11 cellular contexts compared by ENCODE assay signal in genomic region chr1:32106663-32107273, GRCh38. TPM values are rescaled to one million over a fixed set of nuclear protein-coding genes. Genes with fewer than 3 reads are reported as not detected.
DNase-seq lines count a peak whose midpoint lies in the region; ATAC-seq and TF ChIP-seq lines count a peak whose summit lies in the region.
"Had no signal": no experiment of that assay in that cellular context is flagged by ENCODE, and none has a peak within 500 bp of the region (broad histone marks: within the 10 kb centered on the region; RNA-seq: fewer than 3 reads in every experiment).

No MANE protein-coding gene starts in this region.

- H3K4me3 ChIP-seq in HL-60 (replicated peaks; ENCODE audit: insufficient read depth, low read length), result no peak overlapping the region

- ATAC-seq in naive B cell (ENCODE audit: low read depth in 2 of 2), result no peak
- ATAC-seq in HG03159 (IDR thresholded peaks at IDR 0.05; ENCODE audit: unreplicated experiment), result no peak
- no peak for ATAC-seq in HG02798 (IDR thresholded peaks at IDR 0.05; ENCODE audit: poor library complexity, unreplicated experiment)

- peak overlapping the region; percentile 31 for H3K27ac Mint-ChIP-seq in activated CD4-positive, alpha-beta memory T cell treated with anti-CD3 and anti-CD28 coated beads, Interleukin-2, amount 10 ng/mL, durations not matched to agents 7 days and 5 days
- H3K27ac Mint-ChIP-seq in naive B cell, result peak overlapping the region in 5 of 6 donors; percentile 65 to 97 (median 87)

- POLR2A ChIA-PET in activated CD4-positive, alpha-beta memory T cell treated with anti-CD3 and anti-CD28 coated beads, Interleukin-2, amount 10 ng/mL, durations not matched to agents 7 days and 5 days (lab: Charles Lee), result interaction anchor here (0.8 to 3.3 kb wide), 4 partner anchors 31 to 99 kb away, joined by 3 to 33 read pairs (median 15); partner anchors contain the start of genes IQCC, KHDRBS1 and TMEM39B

- H3K27me3 Mint-ChIP-seq in activated CD4-positive, alpha-beta memory T cell treated with anti-CD3 and anti-CD28 coated beads, Interleukin-2, amount 10 ng/mL, durations not matched to agents 7 days and 5 days, result no peaks in the 10 kb centered on the region
- no peaks in the 10 kb centered on the region for H3K27me3 Mint-ChIP-seq in naive B cell

- no peaks in the 10 kb centered on the region for H3K27me3 ChIP-seq in HL-60 (ENCODE audit: insufficient read depth, poor library complexity, severe bottlenecking)
- H3K27me3 ChIP-seq: colonic mucosa, heart left ventricle had no signal

- peak overlapping the region; percentile 88 for H3K27ac ChIP-seq in HL-60 (replicated peaks)

- peaks cover 32% of the 10 kb centered on the region for H3K4me1 Mint-ChIP-seq in activated CD4-positive, alpha-beta memory T cell treated with anti-CD3 and anti-CD28 coated beads, Interleukin-2, amount 10 ng/mL, durations not matched to agents 7 days and 5 days
- peaks cover 27 to 48% (median 30%) of the 10 kb centered on the region in 3 donors for H3K4me1 Mint-ChIP-seq in naive B cell

- CTCF ChIA-PET in activated CD4-positive, alpha-beta memory T cell treated with anti-CD3 and anti-CD28 coated beads, Interleukin-2, amount 10 ng/mL, durations not matched to agents 7 days and 5 days (lab: Charles Lee), result interaction anchor here (0.6 kb wide), 1 partner anchor 227 kb away, joined by 3 read pairs; no protein-coding TSS in a partner anchor

- TF ChIP-seq CTCF in HL-60 (IDR thresholded peaks at IDR 0.05; ENCODE audit: insufficient read depth, low read length), result no peak

- H3K9me3 Mint-ChIP-seq in activated CD4-positive, alpha-beta memory T cell treated with anti-CD3 and anti-CD28 coated beads, Interleukin-2, amount 10 ng/mL, durations not matched to agents 7 days and 5 days, result no peaks in the 10 kb centered on the region
- H3K9me3 Mint-ChIP-seq in naive B cell, result no peaks in the 10 kb centered on the region

- peaks cover 4% of the 10 kb centered on the region for H3K36me3 Mint-ChIP-seq in activated CD4-positive, alpha-beta memory T cell treated with anti-CD3 and anti-CD28 coated beads, Interleukin-2, amount 10 ng/mL, durations not matched to agents 7 days and 5 days (ENCODE audit: low read depth)
- H3K36me3 Mint-ChIP-seq in naive B cell, result no peaks in the 10 kb centered on the region

- peak overlapping the region; percentile 100 for H3K4me3 Mint-ChIP-seq in activated CD4-positive, alpha-beta memory T cell treated with anti-CD3 and anti-CD28 coated beads, Interleukin-2, amount 10 ng/mL, durations not matched to agents 7 days and 5 days
- H3K4me3 Mint-ChIP-seq in naive B cell, result peak overlapping the region; percentile 75 to 100 (median 100)

- DNase-seq in CD1c-positive myeloid dendritic cell (ENCODE audit: extremely low spot score) (peak; percentile 24), HL-60 (ENCODE audit: low read depth in 1 of 2, low spot score in 1 of 2) (peak in 1 of 2 experiments; percentile 41), naive B cell (no peak), NCI-H2227 treated with DMSO at 0.1 percent for 48 hours (lab: John Stamatoyannopoulos, UW) (no peak)
- no peak for DNase-seq in activated CD4-positive, alpha-beta memory T cell treated with anti-CD3 and anti-CD28 coated beads, Interleukin-2, amount 10 ng/mL, durations not matched to agents 7 days and 5 days
- no peak for DNase-seq in stimulated activated CD4-positive, alpha-beta T cell treated with anti-CD3 and anti-CD28 coated beads, Interleukin-4, amount 100 ng/mL, for 24 hours
- DNase-seq: NCI-H1092 had no signal

RNA-seq across cellular contexts. Expression of gene KPNA6, which starts 1.1 kb away (rescaled TPM):
- 10 to 100 TPM; 64.3 to 65.1 TPM for total RNA-seq in activated CD4-positive, alpha-beta memory T cell treated with anti-CD3 and anti-CD28 coated beads, Interleukin-2, amount 10 ng/mL, durations not matched to agents 7 days and 5 days
- polyA plus RNA-seq in naive B cell (ENCODE audit: low read depth in 6 of 6), result 10 to 100 TPM; 10.3 to 35.2 (median 25.8) TPM

RNA-seq across cellular contexts. Expression of gene TMEM39B, which starts 34.0 kb away (rescaled TPM):
- 10 to 100 TPM; 24.5 to 28.0 TPM for total RNA-seq in activated CD4-positive, alpha-beta memory T cell treated with anti-CD3 and anti-CD28 coated beads, Interleukin-2, amount 10 ng/mL, durations not matched to agents 7 days and 5 days
- 1 to 10 TPM; 2.1 to 6.6 (median 4.1) TPM for polyA plus RNA-seq in naive B cell (ENCODE audit: low read depth in 6 of 6)
